ENCODE assay signal across 33 cellular contexts in the genomic region with DNA sequence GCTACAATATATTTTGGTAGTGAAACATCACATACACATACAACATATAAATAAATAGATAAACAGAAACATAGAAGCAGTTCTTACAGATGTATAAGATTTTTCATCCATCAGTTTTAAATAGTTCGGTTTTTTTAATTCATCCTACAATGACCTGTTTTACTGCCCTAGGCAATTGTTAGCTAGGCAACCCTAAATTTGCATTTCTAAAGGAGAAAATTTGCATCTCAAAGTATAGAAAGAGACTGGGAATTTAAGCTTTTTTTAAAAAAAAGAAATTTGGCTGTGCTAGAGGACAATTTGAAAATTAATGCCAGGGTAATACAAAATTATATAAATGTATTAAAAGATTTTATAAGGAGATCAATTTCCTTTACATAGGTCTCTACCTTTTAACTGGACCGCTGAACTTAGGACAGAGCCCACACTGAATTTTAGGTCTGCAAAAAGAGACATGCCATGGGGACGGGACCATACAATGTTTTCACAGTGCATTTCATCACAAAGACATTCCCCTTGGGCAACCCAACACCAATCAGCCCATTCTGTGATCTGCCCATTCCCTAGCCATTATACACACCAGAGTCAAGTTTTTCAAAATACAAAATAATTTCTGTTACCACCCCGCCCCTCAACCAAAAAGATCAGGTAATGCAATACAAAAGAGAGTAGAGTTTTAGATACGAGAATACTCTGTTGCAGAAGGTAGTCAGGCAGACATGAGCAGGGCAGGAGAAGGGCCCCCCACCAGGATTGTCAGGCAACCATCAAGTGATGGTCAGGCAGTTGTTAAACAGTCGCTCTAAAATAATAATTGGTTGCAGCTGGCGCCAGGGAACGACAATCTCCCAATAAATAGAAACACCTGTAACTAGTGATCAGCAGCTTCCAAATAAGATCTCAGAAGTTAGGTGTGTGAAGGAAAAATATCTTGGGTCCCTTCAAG.
DNase-seq lines count a peak whose midpoint lies in the region; ATAC-seq, FAIRE-seq and TF ChIP-seq lines count a peak whose summit lies in the region.
"Had no signal": no experiment of that assay in that cellular context is flagged by ENCODE, and none has a peak within 500 bp of the region (broad histone marks: within the 10 kb centered on the region; RNA-seq: fewer than 3 reads in every experiment).

No MANE protein-coding gene starts in this region.

- H4K91ac ChIP-seq in H9 (ENCODE audit: insufficient read length, low read depth, low read length) (peak overlapping the region; percentile 41), H1 (replicated peaks; ENCODE audit: insufficient read length, low read length) (no peak overlapping the region)

- H3K18ac ChIP-seq in H9 (ENCODE audit: insufficient read length, low read depth, low read length) (peak overlapping the region; percentile 72), H1 (ENCODE audit: extremely low read depth, low read length) (peak overlapping the region; percentile 24; the same call in 1 of the 2 replicates)

- H3K56ac ChIP-seq in H9 (ENCODE audit: insufficient read length, low read depth, low read length) (no peak overlapping the region), H1 (replicated peaks; ENCODE audit: insufficient read length, low read depth, low read length) (no peak overlapping the region)

- no peak for TF ChIP-seq RAD21 in H1 (IDR thresholded peaks at IDR 0.05 in 1 of 2, conservative IDR thresholded peaks at IDR 0.05 in 1 of 2; ENCODE audit: low read depth in 2 of 2, low read length in 2 of 2)

- no peaks in the 10 kb centered on the region for H3K36me3 ChIP-seq in H1 (ENCODE audit: control insufficient read depth in 2 of 4, insufficient read depth in 4 of 4, low read length in 3 of 4)
- H3K36me3 ChIP-seq in tibial artery, result no peaks in the 10 kb centered on the region
- H3K36me3 ChIP-seq in CD4-positive, alpha-beta memory T cell (ENCODE audit: insufficient read depth, low read length), result no peaks in the 10 kb centered on the region
- H3K36me3 ChIP-seq: SJSA1, thyroid gland had no signal

- CTCF ChIA-PET in H1 (lab: Charles Lee; ENCODE audit: partially characterized antibody), result no interaction called here
- CTCF ChIA-PET in CD4-positive, alpha-beta memory T cell (lab: Charles Lee; ENCODE audit: partially characterized antibody), result no interaction called here

- peak; percentile 50 for FAIRE-seq in H1 (lab: Jason Lieb, UNC)
- FAIRE-seq: GM12892, HepG2, kidney had no signal

- H3K4me3 ChIP-seq in H1 (ENCODE audit: extremely low read depth in 1 of 4, insufficient read depth in 2 of 4, low read depth in 3 of 4, low read length in 4 of 4) (peak overlapping the region; percentile 9 to 44 (median 11); a peak in 4 of 8 replicates), tibial artery (no peak overlapping the region)
- H3K4me3 ChIP-seq in CD4-positive, alpha-beta memory T cell (ENCODE audit: low read length in 2 of 2), result no peak overlapping the region
- H3K4me3 ChIP-seq: coronary artery, psoas muscle, SJSA1, thyroid gland had no signal

- H3K4me3 Mint-ChIP-seq in H9, result peak overlapping the region; percentile 42 to 60
- peak overlapping the region; percentile 66 for H3K4me3 Mint-ChIP-seq in neural crest cell
- no peak overlapping the region for H3K4me3 Mint-ChIP-seq in CD4-positive, alpha-beta memory T cell
- H3K4me3 Mint-ChIP-seq: activated CD4-positive, alpha-beta T cell treated with anti-CD3 and anti-CD28 coated beads, Interleukin-2, amount 10 ng/mL, durations not matched to agents 7 days and 5 days; activated naive CD8-positive, alpha-beta T cell treated with anti-CD3 and anti-CD28 coated beads, Interleukin-2, amount 10 ng/mL, durations not matched to agents 7 days and 5 days; CD8-positive, alpha-beta T cell; HFFc6; naive thymus-derived CD4-positive, alpha-beta T cell had no signal

- no peaks in the 10 kb centered on the region for H3K79me1 ChIP-seq in H9 (ENCODE audit: insufficient read depth, low read depth, low read length, poor library complexity, severe bottlenecking)
- H3K79me1 ChIP-seq in H1 (ENCODE audit: low read depth, low read length), result no peaks in the 10 kb centered on the region

- H3K27ac Mint-ChIP-seq in H9, result peak overlapping the region; percentile 98 to 99 (median 98)
- peak overlapping the region; percentile 79 for H3K27ac Mint-ChIP-seq in neural crest cell (ENCODE audit: unreplicated experiment)
- no peak overlapping the region for H3K27ac Mint-ChIP-seq in CD4-positive, alpha-beta memory T cell
- H3K27ac Mint-ChIP-seq: activated CD4-positive, alpha-beta T cell treated with anti-CD3 and anti-CD28 coated beads, Interleukin-2, amount 10 ng/mL, durations not matched to agents 7 days and 5 days; activated naive CD8-positive, alpha-beta T cell treated with anti-CD3 and anti-CD28 coated beads, Interleukin-2, amount 10 ng/mL, durations not matched to agents 7 days and 5 days; CD8-positive, alpha-beta T cell; HFFc6; naive thymus-derived CD4-positive, alpha-beta T cell had no signal

- DNase-seq in H9, result peak; percentile 57
- peak; percentile 74 for DNase-seq in NCI-H748 (lab: John Stamatoyannopoulos, UW; ENCODE audit: unreplicated experiment)
- DNase-seq in H1 (ENCODE audit: low read depth in 1 of 2, low spot score in 2 of 2), result no peak
- DNase-seq in neural crest cell (ENCODE audit: low read depth, low spot score), result no peak
- DNase-seq in DMS114 treated with DMSO at 0.1 percent for 48 hours (lab: John Stamatoyannopoulos, UW; ENCODE audit: unreplicated experiment), result no peak
- DNase-seq in tibial artery, result no peak
- no peak for DNase-seq in CD4-positive, alpha-beta memory T cell
- DNase-seq: activated CD4-positive, alpha-beta T cell treated with anti-CD3 and anti-CD28 coated beads, Interleukin-2, amount 10 ng/mL, durations not matched to agents 7 days and 5 days; activated effector memory CD4-positive, alpha-beta T cell treated with anti-CD3 and anti-CD28 coated beads, Interleukin-2, amount 50 U/mL, for 16 hours; activated naive CD8-positive, alpha-beta T cell treated with anti-CD3 and anti-CD28 coated beads, Interleukin-2, amount 10 ng/mL, durations not matched to agents 7 days and 5 days; aorta; CD8-positive, alpha-beta T cell; DMS 273 treated with DMSO at 0.1 percent for 48 hours; effector memory CD4-positive, alpha-beta T cell; HFFc6; Kasumi-1; kidney; midbrain; MV-4-11; naive thymus-derived CD4-positive, alpha-beta T cell; NCI-H2107; OCI-M1; psoas muscle; stimulated activated CD4-positive, alpha-beta T cell treated with anti-CD3 and anti-CD28 coated beads, Interleukin-2, amount 100 ng/mL, for 48 hours; T1000; thyroid gland had no signal

- H2BK20ac ChIP-seq in H9 (ENCODE audit: low read depth, low read length, poor library complexity, severe bottlenecking) (no peak overlapping the region), H1 (ENCODE audit: low read length) (peak overlapping the region; percentile 66; the same call in 1 of the 2 replicates)

- H3K27me3 Mint-ChIP-seq in H9 (ENCODE audit: low read depth), result no peaks in the 10 kb centered on the region; the same call in 1 of the 2 replicates
- H3K27me3 Mint-ChIP-seq in neural crest cell (ENCODE audit: low read depth), result peaks cover 3% of the 10 kb centered on the region
- H3K27me3 Mint-ChIP-seq in CD4-positive, alpha-beta memory T cell, result no peaks in the 10 kb centered on the region
- H3K27me3 Mint-ChIP-seq: activated CD4-positive, alpha-beta T cell treated with anti-CD3 and anti-CD28 coated beads, Interleukin-2, amount 10 ng/mL, durations not matched to agents 7 days and 5 days; activated naive CD8-positive, alpha-beta T cell treated with anti-CD3 and anti-CD28 coated beads, Interleukin-2, amount 10 ng/mL, durations not matched to agents 7 days and 5 days; naive thymus-derived CD4-positive, alpha-beta T cell had no signal

- ATAC-seq in HG03469 (IDR thresholded peaks at IDR 0.05; ENCODE audit: unreplicated experiment), result no peak
- ATAC-seq: CD8-positive, alpha-beta T cell; HepG2; naive thymus-derived CD4-positive, alpha-beta T cell; psoas muscle; sciatic nerve had no signal

- peaks cover 4% of the 10 kb centered on the region; the same call in 1 of the 2 replicates for H3K4me1 ChIP-seq in H9 (ENCODE audit: insufficient read depth, low read length)
- H3K4me1 ChIP-seq in H1 (replicated peaks in 1 of 4; ENCODE audit: control insufficient read depth in 3 of 4, insufficient read depth in 4 of 4, low read length in 3 of 4), result peaks cover 0 to 13% (median 8%) of the 10 kb centered on the region in 4 experiments; a peak in 5 of 7 replicates
- H3K4me1 ChIP-seq in tibial artery, result no peaks in the 10 kb centered on the region
- no peaks in the 10 kb centered on the region for H3K4me1 ChIP-seq in CD4-positive, alpha-beta memory T cell (ENCODE audit: insufficient read depth, low read length)
- H3K4me1 ChIP-seq: psoas muscle, SJSA1 had no signal

- H3K36me3 Mint-ChIP-seq in H9 (ENCODE audit: insufficient read depth in 1 of 3, low read depth in 3 of 3), result peaks cover 0 to 5% (median 2%) of the 10 kb centered on the region in 3 experiments; a peak in 5 of 7 replicates
- no peaks in the 10 kb centered on the region for H3K36me3 Mint-ChIP-seq in neural crest cell (ENCODE audit: low read depth)
- no peaks in the 10 kb centered on the region for H3K36me3 Mint-ChIP-seq in CD4-positive, alpha-beta memory T cell
- H3K36me3 Mint-ChIP-seq: activated naive CD8-positive, alpha-beta T cell treated with anti-CD3 and anti-CD28 coated beads, Interleukin-2, amount 10 ng/mL, durations not matched to agents 7 days and 5 days; CD8-positive, alpha-beta T cell; naive thymus-derived CD4-positive, alpha-beta T cell had no signal

- H3K23me2 ChIP-seq in H9 (ENCODE audit: insufficient read length, low read depth, low read length, poor library complexity, severe bottlenecking) (peaks cover 6% of the 10 kb centered on the region), H1 (ENCODE audit: low read depth, low read length) (0 out of 2 replicates have a peak, but pooled peaks cover 2% of the 10 kb centered on the region)

- H4K8ac ChIP-seq in H9 (replicated peaks; ENCODE audit: insufficient read length, low read depth, low read length) (no peak overlapping the region), H1 (ENCODE audit: extremely low read depth, insufficient read depth, low read length) (no peak overlapping the region)

- no peaks in the 10 kb centered on the region for H3K27me3 ChIP-seq in H9 (ENCODE audit: insufficient read depth, low read length)
- no peaks in the 10 kb centered on the region for H3K27me3 ChIP-seq in H1 (replicated peaks in 1 of 4; ENCODE audit: control insufficient read depth in 3 of 4, extremely low read depth in 1 of 4, insufficient read depth in 3 of 4, low read length in 3 of 4)
- no peaks in the 10 kb centered on the region for H3K27me3 ChIP-seq in tibial artery
- H3K27me3 ChIP-seq in CD4-positive, alpha-beta memory T cell (ENCODE audit: insufficient read depth, low read length), result no peaks in the 10 kb centered on the region
- H3K27me3 ChIP-seq: SJSA1, thyroid gland had no signal

- H2BK120ac ChIP-seq in H9 (ENCODE audit: low read depth, low read length, poor library complexity, severe bottlenecking) (peak overlapping the region; percentile 77), H1 (replicated peaks; ENCODE audit: low read depth, low read length) (peak overlapping the region; percentile 78)

- H3K9me3 ChIP-seq in H9 (ENCODE audit: control insufficient read depth, low read depth, low read length) (no peaks in the 10 kb centered on the region), H1 (ENCODE audit: insufficient read depth in 2 of 2, low read depth in 1 of 2, low read length in 1 of 2) (peaks cover 3 to 4% of the 10 kb centered on the region in 2 experiments; a peak in 2 of 4 replicates), tibial artery (no peaks in the 10 kb centered on the region)
- H3K9me3 ChIP-seq in CD4-positive, alpha-beta memory T cell (ENCODE audit: control insufficient read depth in 1 of 2, low read length in 2 of 2), result no peaks in the 10 kb centered on the region
- H3K9me3 ChIP-seq: psoas muscle, SJSA1, thyroid gland had no signal

- H4K5ac ChIP-seq in H9 (ENCODE audit: insufficient read length, low read depth, low read length) (no peak overlapping the region), H1 (ENCODE audit: insufficient read length, low read depth, low read length) (peak overlapping the region; percentile 71)

- no peak for TF ChIP-seq EP300 in H1 (IDR thresholded peaks at IDR 0.05; ENCODE audit: borderline replicate concordance in 1 of 2, low read depth in 2 of 2, low read length in 2 of 2)

- no peak overlapping the region for H2BK5ac ChIP-seq in H9 (ENCODE audit: insufficient read length, low read length)
- H2BK5ac ChIP-seq in H1 (ENCODE audit: low read depth, low read length), result peak overlapping the region; percentile 76; the same call in 1 of the 2 replicates

- H3K9ac ChIP-seq in H9 (ENCODE audit: extremely low read depth, insufficient read length, low read length) (no peak overlapping the region), H1 (replicated peaks in 1 of 4; ENCODE audit: extremely low read depth in 1 of 4, low read depth in 3 of 4, low read length in 3 of 4) (peak overlapping the region in 1 of 4 experiments; percentile 54; a peak in 1 of 7 replicates)

- H3T11ph ChIP-seq in H9 (ENCODE audit: low read length), result no peak overlapping the region

- H3K4ac ChIP-seq in H9 (ENCODE audit: low read depth, low read length) (peak overlapping the region; percentile 75; the same call in 1 of the 2 replicates), H1 (replicated peaks; ENCODE audit: insufficient read length, low read depth, low read length) (peak overlapping the region; percentile 69)

- POLR2A ChIA-PET in H1 (lab: Charles Lee; ENCODE audit: partially characterized antibody), result interaction anchor here (0.7 to 0.8 kb wide), 2 partner anchors 19 to 867 kb away, joined by 3 read pairs; no protein-coding TSS in a partner anchor
- POLR2A ChIA-PET in CD4-positive, alpha-beta memory T cell (lab: Charles Lee; ENCODE audit: partially characterized antibody), result no interaction called here

- H3K14ac ChIP-seq in H9 (ENCODE audit: insufficient read depth, low read length) (no peak overlapping the region), H1 (ENCODE audit: insufficient read length) (no peak overlapping the region)

- no peak overlapping the region for H2AK5ac ChIP-seq in H9 (ENCODE audit: insufficient read length, low read length)
- no peak overlapping the region for H2AK5ac ChIP-seq in H1 (ENCODE audit: low read depth, low read length)

- H3K9me3 Mint-ChIP-seq in H9, result peaks cover 4 to 6% of the 10 kb centered on the region in 2 experiments; a peak in 4 of 5 replicates
- H3K9me3 Mint-ChIP-seq in neural crest cell, result no peaks in the 10 kb centered on the region
- H3K9me3 Mint-ChIP-seq in CD4-positive, alpha-beta memory T cell, result peaks cover 0 to 2% (median 0%) of the 10 kb centered on the region in 8 donors
- H3K9me3 Mint-ChIP-seq: activated CD4-positive, alpha-beta T cell treated with anti-CD3 and anti-CD28 coated beads, Interleukin-2, amount 10 ng/mL, durations not matched to agents 7 days and 5 days had no signal

- peak overlapping the region; percentile 74 for H3K4me2 ChIP-seq in H9 (ENCODE audit: insufficient read depth, insufficient read length, low read length)
- H3K4me2 ChIP-seq in H1 (ENCODE audit: insufficient read depth in 1 of 2, low read depth in 2 of 2, low read length in 2 of 2), result peak overlapping the region; percentile 56 to 86

- H3K4me1 Mint-ChIP-seq in H9 (peaks cover 49 to 52% of the 10 kb centered on the region in 2 experiments), neural crest cell (peaks cover 50% of the 10 kb centered on the region)
- H3K4me1 Mint-ChIP-seq in CD4-positive, alpha-beta memory T cell, result no peaks in the 10 kb centered on the region
- H3K4me1 Mint-ChIP-seq: activated CD4-positive, alpha-beta T cell treated with anti-CD3 and anti-CD28 coated beads, Interleukin-2, amount 10 ng/mL, durations not matched to agents 7 days and 5 days; activated naive CD8-positive, alpha-beta T cell treated with anti-CD3 and anti-CD28 coated beads, Interleukin-2, amount 10 ng/mL, durations not matched to agents 7 days and 5 days; naive thymus-derived CD4-positive, alpha-beta T cell had no signal

- peak overlapping the region; percentile 72 for H3K27ac ChIP-seq in H9 (ENCODE audit: insufficient read length, low read depth, low read length)
- H3K27ac ChIP-seq in H1 (ENCODE audit: low read depth, low read length), result no peak overlapping the region
- no peak overlapping the region for H3K27ac ChIP-seq in tibial artery
- no peak overlapping the region for H3K27ac ChIP-seq in CD4-positive, alpha-beta memory T cell (ENCODE audit: low read depth, low read length)
- H3K27ac ChIP-seq: coronary artery, psoas muscle, RWPE1, SJSA1 had no signal

- H2BK15ac ChIP-seq in H9 (ENCODE audit: low read depth, low read length) (no peak overlapping the region), H1 (ENCODE audit: low read length) (no peak overlapping the region)

- no peaks in the 10 kb centered on the region for H3K79me2 ChIP-seq in H9 (ENCODE audit: insufficient read depth, low read length)
- H3K79me2 ChIP-seq in H1 (ENCODE audit: control insufficient read depth in 1 of 2, insufficient read depth in 2 of 2, low read length in 2 of 2), result no peaks in the 10 kb centered on the region

- H3K23ac ChIP-seq in H9 (ENCODE audit: insufficient read length, low read depth, low read length), result no peak overlapping the region
- no peak overlapping the region for H3K23ac ChIP-seq in H1 (ENCODE audit: insufficient read length)

- no peak overlapping the region for H2AFZ ChIP-seq in H9 (ENCODE audit: low read length)
- no peak overlapping the region for H2AFZ ChIP-seq in H1 (ENCODE audit: low read length)

- H4K20me1 ChIP-seq in H9 (ENCODE audit: control insufficient read depth, insufficient read depth, insufficient read length) (no peaks in the 10 kb centered on the region), H1 (replicated peaks in 1 of 2; ENCODE audit: control insufficient read depth in 1 of 2, insufficient read depth in 2 of 2, low read length in 2 of 2) (no peaks in the 10 kb centered on the region)

- intact Hi-C loops in tibial artery (cut with DNase I; ENCODE audit: low total_unique reads), result no loop called here
- intact Hi-C loops in CD4-positive, alpha-beta memory T cell (cut with micrococcal nuclease), result no loop called here

- TF ChIP-seq CTCF in H9 (conservative IDR thresholded peaks at IDR 0.05) (no peak), H1 (IDR thresholded peaks at IDR 0.05; ENCODE audit: control extremely low read depth in 1 of 3, insufficient read depth in 1 of 3, low read depth in 1 of 3, low read length in 3 of 3) (no peak), neural crest cell (conservative IDR thresholded peaks at IDR 0.05) (no peak), tibial artery (IDR thresholded peaks at IDR 0.05) (no peak)

- no peak for TF ChIP-seq POLR2A in H1 (IDR thresholded peaks at IDR 0.05; ENCODE audit: control extremely low read depth in 1 of 2, low read depth in 2 of 2, low read length in 2 of 2)

- H2BK12ac ChIP-seq in H9 (ENCODE audit: insufficient read length, low read depth, low read length) (peak overlapping the region; percentile 23), H1 (ENCODE audit: low read depth, low read length) (peak overlapping the region; percentile 68; the same call in 1 of the 2 replicates)

- WGBS in H9 (ENCODE audit: extremely low coverage, insufficient read length, low lambda C conversion rate), result no CpG with 5 or more reads among the region's 8 CpGs
- 21% methylated on average over 8 of the region's 8 CpGs; no CpG with 5 or more reads in 1 of the 2 experiments for WGBS in H1 (ENCODE audit: extremely low coverage in 1 of 2, insufficient coverage in 1 of 2, insufficient read length in 1 of 2, insufficient replicate concordance in 2 of 2, low coverage in 1 of 2, low lambda C conversion rate in 2 of 2, missing lambda C conversion rate in 1 of 2), 2 experiments

Comparison
In these comparisons a context has a peak if more than half of its experiments do, and no peak if none do; other contexts are left out.
1. DNase-seq: peak in H9 (single experiment) and NCI-H748 (single experiment); none in H1 (0 of 2), neural crest cell (single experiment), DMS114 treated with DMSO at 0.1 percent for 48 hours (single experiment), tibial artery (0 of 2) and CD4-positive, alpha-beta memory T cell (0 of 5).
2. H3K27ac Mint-ChIP-seq: peak in H9 (3 of 3) and neural crest cell (single experiment); none in CD4-positive, alpha-beta memory T cell (0 of 7).
3. H3K4me3 Mint-ChIP-seq: peak in H9 (2 of 2) and neural crest cell (single experiment); none in CD4-positive, alpha-beta memory T cell (0 of 8).
4. H3K4me3 ChIP-seq: peak in H1 (4 of 4); none in tibial artery (0 of 2) and CD4-positive, alpha-beta memory T cell (0 of 2).